Comparison of ENCODE assay signal across 8 cellular contexts in the genomic region with DNA sequence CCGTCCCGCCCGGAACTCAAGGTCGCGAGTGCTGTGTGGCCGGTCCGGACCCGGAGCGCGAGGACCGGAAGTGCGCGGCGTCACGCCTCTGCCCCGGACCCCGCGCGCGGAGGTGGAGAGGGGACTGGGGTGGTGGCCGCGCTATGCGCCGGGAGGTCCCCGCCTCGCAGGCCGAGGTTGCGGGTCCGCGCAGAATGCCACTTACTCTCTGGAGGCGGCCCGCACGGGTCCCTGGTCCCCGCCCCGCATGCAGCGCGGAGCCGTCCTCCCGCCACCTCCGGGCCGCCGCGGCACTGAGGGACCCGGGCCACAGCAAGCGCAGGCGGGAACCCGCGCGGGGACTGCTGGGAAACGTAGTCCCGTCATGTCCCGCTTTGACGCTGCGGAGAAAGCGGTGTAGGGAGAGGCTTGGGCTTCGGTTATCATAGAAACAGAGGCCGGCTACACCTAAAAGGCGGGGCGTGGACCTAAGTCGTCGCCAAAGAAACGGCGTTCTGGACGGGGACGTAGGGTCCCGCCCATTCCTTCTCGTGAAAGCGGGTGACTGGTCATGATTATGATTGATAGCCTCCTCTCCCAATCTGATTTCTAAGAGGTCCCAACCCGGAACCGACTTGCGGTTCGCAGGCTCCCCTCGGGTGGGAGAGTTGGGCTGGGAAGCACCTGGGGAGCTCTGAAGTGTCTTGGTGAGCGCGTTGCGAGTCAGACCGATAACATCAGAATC. TPM values are rescaled to one million over a fixed set of nuclear protein-coding genes. Genes with fewer than 3 reads are reported as not detected.
DNase-seq lines count a peak whose midpoint lies in the region; ATAC-seq, FAIRE-seq and TF ChIP-seq lines count a peak whose summit lies in the region.

Gene ZNF837, minus strand, starts transcription at position 295 of the 724 bp plus-strand sequence. CDS start 11,698 bp downstream, outside the sequence.

- H3K36me3 ChIP-seq in Caco-2 (ENCODE audit: control insufficient read depth, insufficient read depth, low read length) = no peaks in the 10 kb centered on the region; the same call in 1 of the 2 replicates

- no peaks in the 10 kb centered on the region for H3K27me3 Mint-ChIP-seq in Caco-2 (ENCODE audit: insufficient read depth, unreplicated experiment)
- no peaks in the 10 kb centered on the region for H3K27me3 Mint-ChIP-seq in activated CD8-positive, alpha-beta memory T cell treated with anti-CD3 and anti-CD28 coated beads, Interleukin-2, amount 10 ng/mL, durations not matched to agents 7 days and 5 days
- H3K27me3 Mint-ChIP-seq in effector memory CD8-positive, alpha-beta T cell = no peaks in the 10 kb centered on the region

- H3K9me3 ChIP-seq in Caco-2 = no peaks in the 10 kb centered on the region

- no peak for TF ChIP-seq CTCF in Caco-2 (IDR thresholded peaks at IDR 0.05; ENCODE audit: insufficient read depth in 1 of 2, low read depth in 1 of 2, low read length in 1 of 2, severe bottlenecking in 1 of 2, unreplicated experiment in 1 of 2)

- H3K4me3 Mint-ChIP-seq in Caco-2 (ENCODE audit: unreplicated experiment) = peak within 1 kb of the TSS; percentile 87
- H3K4me3 Mint-ChIP-seq in activated CD8-positive, alpha-beta memory T cell treated with anti-CD3 and anti-CD28 coated beads, Interleukin-2, amount 10 ng/mL, durations not matched to agents 7 days and 5 days = peak within 1 kb of the TSS; percentile 93
- peak within 1 kb of the TSS; percentile 83 to 93 for H3K4me3 Mint-ChIP-seq in effector memory CD8-positive, alpha-beta T cell

- POLR2A ChIA-PET in Caco-2 (lab: Charles Lee) = interaction anchor here (0.7 to 1.0 kb wide), 2 partner anchors 19 to 38 kb away, joined by 5 to 6 read pairs; partner anchors contain the start of gene ZNF497

- H3K27me3 ChIP-seq in Caco-2 (replicated peaks; ENCODE audit: control insufficient read depth, insufficient read depth, low read length) = no peaks in the 10 kb centered on the region

- no peaks in the 10 kb centered on the region for H3K9me3 Mint-ChIP-seq in Caco-2 (ENCODE audit: unreplicated experiment)
- H3K9me3 Mint-ChIP-seq in activated CD8-positive, alpha-beta memory T cell treated with anti-CD3 and anti-CD28 coated beads, Interleukin-2, amount 10 ng/mL, durations not matched to agents 7 days and 5 days (ENCODE audit: low read depth) = no peaks in the 10 kb centered on the region
- H3K9me3 Mint-ChIP-seq in effector memory CD8-positive, alpha-beta T cell = no peaks in the 10 kb centered on the region

- ATAC-seq in GM21381 (IDR thresholded peaks at IDR 0.05; ENCODE audit: unreplicated experiment) = peak; percentile 82
- peak; percentile 89 for ATAC-seq in activated CD8-positive, alpha-beta memory T cell treated with anti-CD3 and anti-CD28 coated beads, Interleukin-2, amount 10 ng/mL, durations not matched to agents 7 days and 5 days
- peak; percentile 82 for ATAC-seq in effector memory CD8-positive, alpha-beta T cell (replicated peaks)

- DNase-seq in Caco-2 (peak; percentile 99 to 100), HTR-8/SVneo (ENCODE audit: insufficient read length, low spot score) (peak; percentile 97), NOMO-1 treated with DMSO at 0.1 percent for 48 hours (lab: John Stamatoyannopoulos, UW; ENCODE audit: unreplicated experiment) (peak; percentile 99), medulla oblongata (ENCODE audit: extremely low spot score) (peak; percentile 100)
- peak; percentile 99 for DNase-seq in activated CD8-positive, alpha-beta memory T cell treated with anti-CD3 and anti-CD28 coated beads, Interleukin-2, amount 10 ng/mL, durations not matched to agents 7 days and 5 days
- DNase-seq in effector memory CD8-positive, alpha-beta T cell = peak; percentile 96 to 97 (median 97)
- peak; percentile 94 to 98 (median 95) for DNase-seq in stimulated activated CD4-positive, alpha-beta T cell treated with anti-CD3 and anti-CD28 coated beads, TNF-alpha, amount 100 ng/mL, for 48 hours (ENCODE audit: low read depth in 3 of 3)

- no TSS peak for BruUV-seq in Caco-2 (replicated peaks; lab: Mats Ljungman, UMichigan)

- intact Hi-C loops in Caco-2 (cut with micrococcal nuclease; ENCODE audit: unreplicated experiment) = loop anchor here (1.0 to 2.0 kb wide), 5 partner anchors 19 to 102 kb away; partner anchors contain the start of genes ERVK3-1, ZNF324, ZNF497 and ZNF8

- peak within 1 kb of the TSS; percentile 85 for H3K27ac Mint-ChIP-seq in Caco-2 (ENCODE audit: unreplicated experiment)
- peak within 1 kb of the TSS; percentile 93 for H3K27ac Mint-ChIP-seq in activated CD8-positive, alpha-beta memory T cell treated with anti-CD3 and anti-CD28 coated beads, Interleukin-2, amount 10 ng/mL, durations not matched to agents 7 days and 5 days
- peak within 1 kb of the TSS; percentile 88 to 97 for H3K27ac Mint-ChIP-seq in effector memory CD8-positive, alpha-beta T cell

- peaks cover 18% of the 10 kb centered on the region for H3K4me1 ChIP-seq in Caco-2

- CTCF ChIA-PET in Caco-2 (lab: Charles Lee) = interaction anchor here (0.8 kb wide), 1 partner anchor 18 kb away, joined by 4 read pairs; the partner anchor contains the start of gene ZNF497
- CTCF ChIA-PET in activated CD8-positive, alpha-beta memory T cell treated with anti-CD3 and anti-CD28 coated beads, Interleukin-2, amount 10 ng/mL, durations not matched to agents 7 days and 5 days (lab: Charles Lee) = interaction anchor here (0.8 kb wide), 1 partner anchor 139 kb away, joined by 3 read pairs; the partner anchor contains the start of gene ZBTB45

- peaks cover 17% of the 10 kb centered on the region for H3K36me3 Mint-ChIP-seq in Caco-2 (ENCODE audit: insufficient read depth, unreplicated experiment)
- H3K36me3 Mint-ChIP-seq in activated CD8-positive, alpha-beta memory T cell treated with anti-CD3 and anti-CD28 coated beads, Interleukin-2, amount 10 ng/mL, durations not matched to agents 7 days and 5 days = no peaks in the 10 kb centered on the region
- H3K36me3 Mint-ChIP-seq in effector memory CD8-positive, alpha-beta T cell (ENCODE audit: insufficient read depth) = peaks cover 33% of the 10 kb centered on the region

- H3K4me1 Mint-ChIP-seq in Caco-2 (ENCODE audit: low read depth, unreplicated experiment) = peaks cover 12% of the 10 kb centered on the region
- peaks cover 32% of the 10 kb centered on the region for H3K4me1 Mint-ChIP-seq in activated CD8-positive, alpha-beta memory T cell treated with anti-CD3 and anti-CD28 coated beads, Interleukin-2, amount 10 ng/mL, durations not matched to agents 7 days and 5 days
- H3K4me1 Mint-ChIP-seq in effector memory CD8-positive, alpha-beta T cell (ENCODE audit: low read depth in 2 of 2) = peaks cover 21% of the 10 kb centered on the region in 2 donors

- H3K4me3 ChIP-seq in Caco-2 (ENCODE audit: low read depth, low read length) = peak within 1 kb of the TSS; percentile 68

- FAIRE-seq in HTR-8/SVneo (lab: Jason Lieb, UNC) = peak; percentile 97

RNA-seq across cellular contexts. Expression of gene ZNF837, which starts in this region (rescaled TPM):
- 2.2 and 2.3 TPM in 2 replicates for total RNA-seq in Caco-2 (2022)
- total RNA-seq in activated CD8-positive, alpha-beta memory T cell treated with anti-CD3 and anti-CD28 coated beads, Interleukin-2, amount 10 ng/mL, durations not matched to agents 7 days and 5 days = 1 to 10 TPM in 1 of 2 experiments, under 1 TPM in 1; 0.98 to 1.2 TPM

Comparison
In these comparisons a context has a peak if more than half of its experiments do, and no peak if none do; other contexts are left out.
1. Peak in every context shown above with its lines: DNase-seq, ATAC-seq and H3K4me3 ChIP-seq.